ENCODE assay signal across 8 cellular contexts in genomic region chr1:72623299-72623708, GRCh38.
DNase-seq lines count a peak whose midpoint lies in the region; ATAC-seq, FAIRE-seq and TF ChIP-seq lines count a peak whose summit lies in the region.

No MANE protein-coding gene starts in this region.

- peak in 1 of 3 donors; percentile 56 for ATAC-seq in natural killer cell
- ATAC-seq in activated T-helper 17 cell treated with anti-CD3 and anti-CD28 coated beads, Interleukin-2, amount 50 U/mL, for 72 hours (replicated peaks): no peak

- FAIRE-seq in H54 (lab: Jason Lieb, UNC): peak; percentile 95

- DNase-seq in GM10266 (ENCODE audit: extremely low spot score) (peak; percentile 10), H54 (ENCODE audit: insufficient read length, low spot score) (peak; percentile 2), Kasumi-1 (lab: John Stamatoyannopoulos, UW) (peak; percentile 72 to 74), RPMI7951 (ENCODE audit: low read depth) (peak; percentile 15), erythroblast (lab: John Stamatoyannopoulos, UW) (peak; percentile 2 to 21), natural killer cell (no peak)
- no peak for DNase-seq in central memory CD4-positive, alpha-beta T cell

- no peak for TF ChIP-seq POLR2A in H54 (IDR thresholded peaks at IDR 0.05; ENCODE audit: low read depth, low read length)
- TF ChIP-seq POLR2A in erythroblast (IDR thresholded peaks at IDR 0.05; ENCODE audit: low read length): no peak

- no peak overlapping the region for H3K27ac Mint-ChIP-seq in natural killer cell
- H3K27ac Mint-ChIP-seq in activated T-helper 17 cell treated with anti-CD3 and anti-CD28 coated beads, Interleukin-2, amount 50 U/mL, for 72 hours: no peak overlapping the region

- intact Hi-C loops in natural killer cell (cut with micrococcal nuclease): no loop called here

- H3K4me3 Mint-ChIP-seq in natural killer cell: no peak overlapping the region
- no peak overlapping the region for H3K4me3 Mint-ChIP-seq in activated T-helper 17 cell treated with anti-CD3 and anti-CD28 coated beads, Interleukin-2, amount 50 U/mL, for 72 hours

- no peaks in the 10 kb centered on the region for H3K9me3 Mint-ChIP-seq in natural killer cell
- H3K9me3 Mint-ChIP-seq in activated T-helper 17 cell treated with anti-CD3 and anti-CD28 coated beads, Interleukin-2, amount 50 U/mL, for 72 hours: no peaks in the 10 kb centered on the region

- TF ChIP-seq CTCF in GM10266 (IDR thresholded peaks at IDR 0.05; ENCODE audit: control insufficient read depth, insufficient read depth, low read depth, missing control alignments): peak; percentile 69
- peak; percentile 21 for TF ChIP-seq CTCF in natural killer cell (IDR thresholded peaks at IDR 0.05)

- no peaks in the 10 kb centered on the region for H3K27me3 Mint-ChIP-seq in natural killer cell (ENCODE audit: low read depth in 2 of 2)
- H3K27me3 Mint-ChIP-seq in activated T-helper 17 cell treated with anti-CD3 and anti-CD28 coated beads, Interleukin-2, amount 50 U/mL, for 72 hours: no peaks in the 10 kb centered on the region

- peaks cover 5% of the 10 kb centered on the region in 2 donors for H3K4me1 Mint-ChIP-seq in natural killer cell
- no peaks in the 10 kb centered on the region for H3K4me1 Mint-ChIP-seq in activated T-helper 17 cell treated with anti-CD3 and anti-CD28 coated beads, Interleukin-2, amount 50 U/mL, for 72 hours

- H3K36me3 Mint-ChIP-seq in natural killer cell: no peaks in the 10 kb centered on the region
- H3K36me3 Mint-ChIP-seq in activated T-helper 17 cell treated with anti-CD3 and anti-CD28 coated beads, Interleukin-2, amount 50 U/mL, for 72 hours (ENCODE audit: low read depth): no peaks in the 10 kb centered on the region

Comparison
In these comparisons a context has a peak if more than half of its experiments do, and no peak if none do; other contexts are left out.
1. DNase-seq: peak in GM10266 (single experiment), H54 (single experiment), Kasumi-1 (2 of 2), RPMI7951 (single experiment) and erythroblast (2 of 2); none in natural killer cell (single experiment) and central memory CD4-positive, alpha-beta T cell (single experiment).